In the genomic region with DNA sequence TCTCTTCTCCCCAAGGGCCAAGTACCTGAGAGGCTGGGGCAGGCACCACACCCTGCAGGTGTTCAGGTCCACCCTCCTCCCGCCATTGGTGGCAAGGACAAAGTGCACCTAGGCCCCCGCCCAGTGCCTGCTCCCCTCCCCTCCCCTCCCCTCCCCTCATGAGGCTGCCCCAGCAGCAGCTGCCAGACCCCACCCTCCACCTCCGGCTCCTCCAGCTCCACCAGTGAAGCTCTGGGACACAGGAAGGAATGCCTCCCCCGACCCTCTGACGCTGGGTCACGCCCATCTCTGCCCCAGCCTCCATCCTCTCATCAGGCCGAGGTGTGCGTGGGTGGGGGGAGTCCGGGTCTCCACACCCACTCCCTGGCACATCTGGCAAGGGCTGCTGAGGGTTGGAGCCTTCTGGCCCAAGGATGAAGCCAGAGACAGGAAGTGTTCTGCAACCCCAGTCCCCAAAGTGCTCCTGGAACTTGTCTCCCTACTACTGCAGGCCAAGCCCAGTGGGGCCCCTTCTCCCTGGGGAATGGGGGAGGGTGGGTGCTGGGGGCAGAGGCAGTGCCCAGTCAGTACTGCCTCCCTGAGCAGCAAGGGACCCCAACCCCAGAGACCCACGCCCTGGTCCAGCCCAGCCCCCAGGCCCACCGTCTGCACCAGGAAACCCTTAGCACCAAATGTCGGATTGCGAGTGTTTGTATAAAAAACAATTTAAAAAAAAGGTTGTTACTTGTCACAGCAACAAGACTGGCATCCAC, we compare ENCODE assay signal across 8 cellular contexts. TPM values are rescaled to one million over a fixed set of nuclear protein-coding genes. Genes with fewer than 3 reads are reported as not detected.
DNase-seq lines count a peak whose midpoint lies in the region; ATAC-seq, FAIRE-seq and TF ChIP-seq lines count a peak whose summit lies in the region.

No MANE protein-coding gene starts in this region.

- ATAC-seq in activated T-cell treated with anti-CD3 and anti-CD28 coated beads, Interleukin-2, amount 50 U/mL, for 4 hours, result no peak
- no peak for ATAC-seq in HG03175 (IDR thresholded peaks at IDR 0.05; ENCODE audit: unreplicated experiment)

- peaks cover 43 to 59% (median 52%) of the 10 kb centered on the region in 10 experiments for H3K4me1 ChIP-seq in BLaER1 treated with 17β-estradiol and CSF1 and Interleukin-3, amounts not matched to agents 10 nM and 100 nM
- H3K4me1 ChIP-seq in kidney (ENCODE audit: control insufficient read depth in 1 of 2, insufficient read depth in 1 of 2, low read depth in 1 of 2, low read length in 2 of 2), result peaks cover 0 to 20% of the 10 kb centered on the region in 2 donors
- H3K4me1 ChIP-seq in tibial artery, result peaks cover 0 to 44% (median 31%) of the 10 kb centered on the region in 4 donors

- H3K27ac ChIP-seq in BLaER1 treated with 17β-estradiol and CSF1 and Interleukin-3, amounts not matched to agents 10 nM and 100 nM, result peak overlapping the region in 10 of 11 experiments; percentile 52 to 97 (median 82); a peak in 18 of 22 replicates
- peak overlapping the region in 1 of 2 donors; percentile 7 for H3K27ac ChIP-seq in kidney (ENCODE audit: low read depth in 2 of 2, low read length in 2 of 2)
- H3K27ac ChIP-seq in tibial artery, result peak overlapping the region; percentile 67 to 96

- H3K4me2 ChIP-seq in BLaER1 treated with 17β-estradiol and CSF1 and Interleukin-3, amounts not matched to agents 10 nM and 100 nM, result peak overlapping the region; percentile 95 to 100 (median 99)

- no peak; the same call in 1 of the 2 replicates for TF ChIP-seq POLR2A in GM12892 (IDR thresholded peaks at IDR 0.05; ENCODE audit: low read depth, low read length)

- TF ChIP-seq RAD21 in Ishikawa (IDR thresholded peaks at IDR 0.05; ENCODE audit: low read depth), result no peak

- peaks cover 19 to 44% (median 37%) of the 10 kb centered on the region in 11 experiments for H3K36me3 ChIP-seq in BLaER1 treated with 17β-estradiol and CSF1 and Interleukin-3, amounts not matched to agents 10 nM and 100 nM
- peaks cover 0 to 4% of the 10 kb centered on the region in 2 donors for H3K36me3 ChIP-seq in kidney (ENCODE audit: control insufficient read depth in 1 of 2, insufficient read depth in 2 of 2, low read length in 2 of 2)
- H3K36me3 ChIP-seq in tibial artery, result peaks cover 16 to 50% (median 29%) of the 10 kb centered on the region in 3 donors

- FAIRE-seq in kidney (lab: Jason Lieb, UNC) (no peak), GM12892 (lab: Jason Lieb, UNC) (no peak)

- no peak for DNase-seq in activated T-cell treated with anti-CD3 and anti-CD28 coated beads, Interleukin-2, amount 50 U/mL, for 4 hours
- DNase-seq in kidney, result peak; percentile 83
- no peak for DNase-seq in tibial artery
- no peak for DNase-seq in GM10266 (ENCODE audit: extremely low spot score)
- DNase-seq in GM12892 (ENCODE audit: insufficient read length), result no peak

- TF ChIP-seq CTCF in kidney (IDR thresholded peaks at IDR 0.05; ENCODE audit: borderline replicate concordance, extremely low read depth, insufficient read depth) (no peak), tibial artery (IDR thresholded peaks at IDR 0.05) (no peak), GM10266 (IDR thresholded peaks at IDR 0.05; ENCODE audit: control insufficient read depth, insufficient read depth, low read depth, missing control alignments) (no peak)

- H3K27me3 Mint-ChIP-seq in activated T-cell treated with anti-CD3 and anti-CD28 coated beads, Interleukin-2, amount 50 U/mL, for 4 hours (ENCODE audit: low read depth), result no peaks in the 10 kb centered on the region

- no peaks in the 10 kb centered on the region; a peak in 1 of 22 replicates for H3K9me3 ChIP-seq in BLaER1 treated with 17β-estradiol and CSF1 and Interleukin-3, amounts not matched to agents 10 nM and 100 nM (replicated peaks in 1 of 11)
- H3K9me3 ChIP-seq in kidney (ENCODE audit: control insufficient read depth in 1 of 2, low read length in 2 of 2), result no peaks in the 10 kb centered on the region
- H3K9me3 ChIP-seq in tibial artery, result no peaks in the 10 kb centered on the region

- peaks cover 23 to 57% (median 28%) of the 10 kb centered on the region in 11 experiments for H4K20me1 ChIP-seq in BLaER1 treated with 17β-estradiol and CSF1 and Interleukin-3, amounts not matched to agents 10 nM and 100 nM

- intact Hi-C loops in kidney (cut with DNase I) (no loop called here), tibial artery (cut with DNase I; ENCODE audit: low total_unique reads) (no loop called here)

- peaks cover under 1% of the 10 kb centered on the region for H3K36me3 Mint-ChIP-seq in activated T-cell treated with anti-CD3 and anti-CD28 coated beads, Interleukin-2, amount 50 U/mL, for 4 hours (ENCODE audit: insufficient read depth)

- peaks cover 34% of the 10 kb centered on the region for H3K4me1 Mint-ChIP-seq in activated T-cell treated with anti-CD3 and anti-CD28 coated beads, Interleukin-2, amount 50 U/mL, for 4 hours (ENCODE audit: low read depth)

- H3K9ac ChIP-seq in BLaER1 treated with 17β-estradiol and CSF1 and Interleukin-3, amounts not matched to agents 10 nM and 100 nM, result peak overlapping the region in 10 of 11 experiments; percentile 54 to 99 (median 92); a peak in 17 of 22 replicates
- H3K9ac ChIP-seq in kidney (ENCODE audit: low read length in 2 of 2), result no peak overlapping the region

- peak overlapping the region in 8 of 10 experiments; percentile 61 to 98 (median 86); a peak in 12 of 20 replicates for H3K4me3 ChIP-seq in BLaER1 treated with 17β-estradiol and CSF1 and Interleukin-3, amounts not matched to agents 10 nM and 100 nM
- no peak overlapping the region for H3K4me3 ChIP-seq in kidney (ENCODE audit: low read length in 2 of 2)
- H3K4me3 ChIP-seq in tibial artery, result peak overlapping the region in 1 of 2 donors; percentile 98

- no peaks in the 10 kb centered on the region for H3K27me3 ChIP-seq in BLaER1 treated with 17β-estradiol and CSF1 and Interleukin-3, amounts not matched to agents 10 nM and 100 nM
- H3K27me3 ChIP-seq in tibial artery, result no peaks in the 10 kb centered on the region

- H3K4me3 Mint-ChIP-seq in activated T-cell treated with anti-CD3 and anti-CD28 coated beads, Interleukin-2, amount 50 U/mL, for 4 hours, result peak overlapping the region; percentile 29

- TF ChIP-seq EP300 in Ishikawa (IDR thresholded peaks at IDR 0.05; ENCODE audit: borderline replicate concordance), result no peak

- H3K9me3 Mint-ChIP-seq in activated T-cell treated with anti-CD3 and anti-CD28 coated beads, Interleukin-2, amount 50 U/mL, for 4 hours, result no peaks in the 10 kb centered on the region

TF ChIP-seq in Ishikawa, 13 proteins besides CTCF, POLR2A, EP300 and RAD21:
- TF ChIP-seq EGR1 (IDR thresholded peaks at IDR 0.05) (peak; percentile 90), TCF12 (IDR thresholded peaks at IDR 0.05; ENCODE audit: low read depth) (no peak)

RNA-seq across cellular contexts. Expression of a gene that starts 1.6 kb away (rescaled TPM):
- 10 to 100 TPM; 48.8 to 59.4 (median 56.6) TPM for total RNA-seq in activated T-cell treated with anti-CD3 and anti-CD28 coated beads, Interleukin-2, amount 50 U/mL, for 4 hours
- 39.8 TPM for total RNA-seq in kidney
- 39.3 TPM for polyA plus RNA-seq in kidney (ENCODE audit: insufficient read depth, low read depth, low replicate concordance)
- polyA plus RNA-seq in GM12892 (2012; ENCODE audit: missing spikeins), result 13.8 TPM

RNA-seq across cellular contexts. Expression of a gene that starts 11.9 kb away (rescaled TPM):
- 10 to 100 TPM; 19.8 to 21.0 (median 20.2) TPM for total RNA-seq in activated T-cell treated with anti-CD3 and anti-CD28 coated beads, Interleukin-2, amount 50 U/mL, for 4 hours
- 19.2 TPM for total RNA-seq in kidney
- polyA plus RNA-seq in kidney (ENCODE audit: insufficient read depth, low read depth, low replicate concordance), result 8.6 TPM
- 6.9 TPM for polyA plus RNA-seq in GM12892 (2012; ENCODE audit: missing spikeins)

RNA-seq across cellular contexts. Expression of a gene that starts 21.6 kb away (rescaled TPM):
- 10 to 100 TPM; 14.6 to 17.4 (median 16.8) TPM for total RNA-seq in activated T-cell treated with anti-CD3 and anti-CD28 coated beads, Interleukin-2, amount 50 U/mL, for 4 hours
- total RNA-seq in kidney, result 7.9 TPM
- 8.5 TPM for polyA plus RNA-seq in kidney (ENCODE audit: insufficient read depth, low read depth, low replicate concordance)
- polyA plus RNA-seq in GM12892 (2012; ENCODE audit: missing spikeins), result 22.0 TPM

RNA-seq across cellular contexts. Expression of a gene that starts 23.1 kb away (rescaled TPM):
- total RNA-seq in activated T-cell treated with anti-CD3 and anti-CD28 coated beads, Interleukin-2, amount 50 U/mL, for 4 hours, result 100 to 1,000 TPM in 1 of 3 donors, 10 to 100 TPM in 2; 95.9 to 101 (median 98.7) TPM
- total RNA-seq in kidney, result 73.3 TPM
- 51.3 TPM for polyA plus RNA-seq in kidney (ENCODE audit: insufficient read depth, low read depth, low replicate concordance)
- polyA plus RNA-seq in GM12892 (2012; ENCODE audit: missing spikeins), result 45.8 TPM

Comparison
In these comparisons a context has a peak if more than half of its experiments do, and no peak if none do; other contexts are left out.
1. H3K4me3 ChIP-seq: peak in BLaER1 treated with 17β-estradiol and CSF1 and Interleukin-3, amounts not matched to agents 10 nM and 100 nM (8 of 10); none in kidney (0 of 2).
2. H3K9ac ChIP-seq: peak in BLaER1 treated with 17β-estradiol and CSF1 and Interleukin-3, amounts not matched to agents 10 nM and 100 nM (10 of 11); none in kidney (0 of 2).